Comparison of ENCODE assay signal across 20 cellular contexts in genomic region chr2:151853070-151853758, GRCh38.
DNase-seq lines count a peak whose midpoint lies in the region; ATAC-seq and FAIRE-seq lines count a peak whose summit lies in the region.
"Had no signal": no experiment of that assay in that cellular context is flagged by ENCODE, and none has a peak within 500 bp of the region (broad histone marks: within the 10 kb centered on the region; RNA-seq: fewer than 3 reads in every experiment).

No MANE protein-coding gene starts in this region.

- no peak for ATAC-seq in GM21723 (IDR thresholded peaks at IDR 0.05; ENCODE audit: unreplicated experiment)
- ATAC-seq: activated CD8-positive, alpha-beta memory T cell treated with anti-CD3 and anti-CD28 coated beads, Interleukin-2, amount 10 ng/mL, durations not matched to agents 7 days and 5 days; activated naive CD8-positive, alpha-beta T cell treated with anti-CD3 and anti-CD28 coated beads, Interleukin-2, amount 50 U/mL, for 24 hours; body of pancreas had no signal

- peak; percentile 55 for DNase-seq in NCI-H2029 treated with DMSO at 0.1 percent for 48 hours (lab: John Stamatoyannopoulos, UW)
- DNase-seq in NCI-H2029 (lab: John Stamatoyannopoulos, UW), result no peak
- DNase-seq in DMS79 (lab: John Stamatoyannopoulos, UW), result peak; percentile 45
- peak; percentile 62 for DNase-seq in NCI-H2227 treated with DMSO at 0.1 percent for 48 hours (lab: John Stamatoyannopoulos, UW)
- no peak for DNase-seq in HCEC 1CT
- DNase-seq in amygdala (lab: John Stamatoyannopoulos, UW), result no peak
- DNase-seq: activated CD4-positive, alpha-beta T cell treated with anti-CD3 and anti-CD28 coated beads, Interleukin-2, amount 50 U/mL, for 4 hours; activated CD8-positive, alpha-beta memory T cell treated with anti-CD3 and anti-CD28 coated beads, Interleukin-2, amount 10 ng/mL, durations not matched to agents 7 days and 5 days; activated naive CD8-positive, alpha-beta T cell treated with anti-CD3 and anti-CD28 coated beads, Interleukin-2, amount 50 U/mL, for 24 hours; activated T-cell treated with anti-CD3 and anti-CD28 coated beads, Interleukin-2, amount 50 U/mL, for 48 hours; body of pancreas; Caco-2; NCI-H1694; NCI-H2171 treated with DMSO at 0.1 percent for 48 hours; NK-92 treated with Interleukin-12 subunit alpha and Interleukin-12 subunit beta, amount 100 ng/mL, for 24 hours; posterior cingulate gyrus; stimulated activated CD4-positive, alpha-beta T cell treated with anti-CD3 and anti-CD28 coated beads, Interleukin-2, amount 100 ng/mL, for 24 hours had no signal

- peak; percentile 45 for FAIRE-seq in islet of Langerhans (lab: Jason Lieb, UNC)
- FAIRE-seq: keratinocyte had no signal

Comparison
In these comparisons a context has a peak if more than half of its experiments do, and no peak if none do; other contexts are left out.
1. DNase-seq: peak in NCI-H2029 treated with DMSO at 0.1 percent for 48 hours (single experiment), DMS79 (single experiment) and NCI-H2227 treated with DMSO at 0.1 percent for 48 hours (single experiment); none in NCI-H2029 (single experiment), HCEC 1CT (single experiment) and amygdala (0 of 56).